ENCODE assay signal across 3 cellular contexts in genomic region chr5:25423271-25423670, GRCh38.
TF ChIP-seq lines count a peak whose summit lies in the region.

No MANE protein-coding gene starts in this region.

TF ChIP-seq in GM23338, 12 proteins besides CTCF, POLR2A, EP300 and RAD21:
- TF ChIP-seq ZNF331 (CRISPR knock-in tag; IDR thresholded peaks at IDR 0.05; ENCODE audit: low read depth) (no peak), CREB1 (CRISPR knock-in tag; IDR thresholded peaks at IDR 0.05; ENCODE audit: low read depth) (no peak), POLR2AphosphoS5 (IDR thresholded peaks at IDR 0.05; ENCODE audit: low read depth) (peak; percentile 27; the same call in 1 of the 2 replicates), ZNF114 (CRISPR knock-in tag; IDR thresholded peaks at IDR 0.05) (no peak), ZNF462 (CRISPR knock-in tag; IDR thresholded peaks at IDR 0.05) (no peak)
TF ChIP-seq in GM23338: peak in this region for 1.

TF ChIP-seq in WTC11, 78 proteins besides CTCF, POLR2A, EP300 and RAD21 (continues in another document):
- TF ChIP-seq, protein P1, sequence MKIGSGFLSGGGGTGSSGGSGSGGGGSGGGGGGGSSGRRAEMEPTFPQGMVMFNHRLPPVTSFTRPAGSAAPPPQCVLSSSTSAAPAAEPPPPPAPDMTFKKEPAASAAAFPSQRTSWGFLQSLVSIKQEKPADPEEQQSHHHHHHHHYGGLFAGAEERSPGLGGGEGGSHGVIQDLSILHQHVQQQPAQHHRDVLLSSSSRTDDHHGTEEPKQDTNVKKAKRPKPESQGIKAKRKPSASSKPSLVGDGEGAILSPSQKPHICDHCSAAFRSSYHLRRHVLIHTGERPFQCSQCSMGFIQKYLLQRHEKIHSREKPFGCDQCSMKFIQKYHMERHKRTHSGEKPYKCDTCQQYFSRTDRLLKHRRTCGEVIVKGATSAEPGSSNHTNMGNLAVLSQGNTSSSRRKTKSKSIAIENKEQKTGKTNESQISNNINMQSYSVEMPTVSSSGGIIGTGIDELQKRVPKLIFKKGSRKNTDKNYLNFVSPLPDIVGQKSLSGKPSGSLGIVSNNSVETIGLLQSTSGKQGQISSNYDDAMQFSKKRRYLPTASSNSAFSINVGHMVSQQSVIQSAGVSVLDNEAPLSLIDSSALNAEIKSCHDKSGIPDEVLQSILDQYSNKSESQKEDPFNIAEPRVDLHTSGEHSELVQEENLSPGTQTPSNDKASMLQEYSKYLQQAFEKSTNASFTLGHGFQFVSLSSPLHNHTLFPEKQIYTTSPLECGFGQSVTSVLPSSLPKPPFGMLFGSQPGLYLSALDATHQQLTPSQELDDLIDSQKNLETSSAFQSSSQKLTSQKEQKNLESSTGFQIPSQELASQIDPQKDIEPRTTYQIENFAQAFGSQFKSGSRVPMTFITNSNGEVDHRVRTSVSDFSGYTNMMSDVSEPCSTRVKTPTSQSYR (CRISPR knock-in tag; IDR thresholded peaks at IDR 0.05), result no peak
- TF ChIP-seq IRF1 (CRISPR knock-in tag; IDR thresholded peaks at IDR 0.05), result no peak
- no peak for TF ChIP-seq PREB (CRISPR knock-in tag; IDR thresholded peaks at IDR 0.05; ENCODE audit: borderline replicate concordance)
- no peak for TF ChIP-seq CREM (CRISPR knock-in tag; IDR thresholded peaks at IDR 0.05)
- no peak for TF ChIP-seq ZNF138 (CRISPR knock-in tag; conservative IDR thresholded peaks at IDR 0.05)
- no peak for TF ChIP-seq ZNF121 (CRISPR knock-in tag; IDR thresholded peaks at IDR 0.05)
- no peak for TF ChIP-seq E2F1 (CRISPR knock-in tag; IDR thresholded peaks at IDR 0.05)
- no peak for TF ChIP-seq ZNF232 (CRISPR knock-in tag; IDR thresholded peaks at IDR 0.05)
- TF ChIP-seq ATF3 (CRISPR knock-in tag; conservative IDR thresholded peaks at IDR 0.05), result no peak
- TF ChIP-seq CBFB (CRISPR knock-in tag; IDR thresholded peaks at IDR 0.05; ENCODE audit: low read depth), result no peak
- no peak for TF ChIP-seq TCF7 (CRISPR knock-in tag; IDR thresholded peaks at IDR 0.05; ENCODE audit: low read depth)
- TF ChIP-seq, protein P2, sequence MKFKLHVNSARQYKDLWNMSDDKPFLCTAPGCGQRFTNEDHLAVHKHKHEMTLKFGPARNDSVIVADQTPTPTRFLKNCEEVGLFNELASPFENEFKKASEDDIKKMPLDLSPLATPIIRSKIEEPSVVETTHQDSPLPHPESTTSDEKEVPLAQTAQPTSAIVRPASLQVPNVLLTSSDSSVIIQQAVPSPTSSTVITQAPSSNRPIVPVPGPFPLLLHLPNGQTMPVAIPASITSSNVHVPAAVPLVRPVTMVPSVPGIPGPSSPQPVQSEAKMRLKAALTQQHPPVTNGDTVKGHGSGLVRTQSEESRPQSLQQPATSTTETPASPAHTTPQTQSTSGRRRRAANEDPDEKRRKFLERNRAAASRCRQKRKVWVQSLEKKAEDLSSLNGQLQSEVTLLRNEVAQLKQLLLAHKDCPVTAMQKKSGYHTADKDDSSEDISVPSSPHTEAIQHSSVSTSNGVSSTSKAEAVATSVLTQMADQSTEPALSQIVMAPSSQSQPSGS (CRISPR knock-in tag; IDR thresholded peaks at IDR 0.05; ENCODE audit: borderline replicate concordance, low read depth), result no peak
- no peak for TF ChIP-seq SMAD4 (CRISPR knock-in tag; IDR thresholded peaks at IDR 0.05)
- TF ChIP-seq, protein P3, sequence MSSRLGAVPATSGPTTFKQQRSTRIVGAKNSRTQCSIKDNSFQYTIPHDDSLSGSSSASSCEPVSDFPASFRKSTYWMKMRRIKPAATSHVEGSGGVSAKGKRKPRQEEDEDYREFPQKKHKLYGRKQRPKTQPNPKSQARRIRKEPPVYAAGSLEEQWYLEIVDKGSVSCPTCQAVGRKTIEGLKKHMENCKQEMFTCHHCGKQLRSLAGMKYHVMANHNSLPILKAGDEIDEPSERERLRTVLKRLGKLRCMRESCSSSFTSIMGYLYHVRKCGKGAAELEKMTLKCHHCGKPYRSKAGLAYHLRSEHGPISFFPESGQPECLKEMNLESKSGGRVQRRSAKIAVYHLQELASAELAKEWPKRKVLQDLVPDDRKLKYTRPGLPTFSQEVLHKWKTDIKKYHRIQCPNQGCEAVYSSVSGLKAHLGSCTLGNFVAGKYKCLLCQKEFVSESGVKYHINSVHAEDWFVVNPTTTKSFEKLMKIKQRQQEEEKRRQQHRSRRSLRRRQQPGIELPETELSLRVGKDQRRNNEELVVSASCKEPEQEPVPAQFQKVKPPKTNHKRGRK (CRISPR knock-in tag; IDR thresholded peaks at IDR 0.05; ENCODE audit: borderline replicate concordance), result no peak

TF ChIP-seq in H1, 55 proteins besides CTCF, POLR2A, EP300 and RAD21:
- TF ChIP-seq POLR2AphosphoS5 (IDR thresholded peaks at IDR 0.05; ENCODE audit: low read depth, low read length), result 0 out of 2 replicates have a peak, but pooled peaks have one; percentile 38
- no peak for TF ChIP-seq TCF12 (IDR thresholded peaks at IDR 0.05; ENCODE audit: low read depth, low read length)
- TF ChIP-seq CHD2 (IDR thresholded peaks at IDR 0.05; ENCODE audit: low read length), result no peak
TF ChIP-seq in H1: peak in this region for 1.
